1 cellular context compared by ENCODE assay signal in genomic region chr9:92293452-92294296, GRCh38.
TF ChIP-seq lines count a peak whose summit lies in the region.

IARS1 (minus strand) TSS chr9:92293697; CDS start chr9:92289419, 4,278 bp downstream.

TF ChIP-seq in HepG2, 621 proteins besides CTCF, POLR2A, EP300 and RAD21 (continued from another document and continues in another):
- TF ChIP-seq, protein P1, sequence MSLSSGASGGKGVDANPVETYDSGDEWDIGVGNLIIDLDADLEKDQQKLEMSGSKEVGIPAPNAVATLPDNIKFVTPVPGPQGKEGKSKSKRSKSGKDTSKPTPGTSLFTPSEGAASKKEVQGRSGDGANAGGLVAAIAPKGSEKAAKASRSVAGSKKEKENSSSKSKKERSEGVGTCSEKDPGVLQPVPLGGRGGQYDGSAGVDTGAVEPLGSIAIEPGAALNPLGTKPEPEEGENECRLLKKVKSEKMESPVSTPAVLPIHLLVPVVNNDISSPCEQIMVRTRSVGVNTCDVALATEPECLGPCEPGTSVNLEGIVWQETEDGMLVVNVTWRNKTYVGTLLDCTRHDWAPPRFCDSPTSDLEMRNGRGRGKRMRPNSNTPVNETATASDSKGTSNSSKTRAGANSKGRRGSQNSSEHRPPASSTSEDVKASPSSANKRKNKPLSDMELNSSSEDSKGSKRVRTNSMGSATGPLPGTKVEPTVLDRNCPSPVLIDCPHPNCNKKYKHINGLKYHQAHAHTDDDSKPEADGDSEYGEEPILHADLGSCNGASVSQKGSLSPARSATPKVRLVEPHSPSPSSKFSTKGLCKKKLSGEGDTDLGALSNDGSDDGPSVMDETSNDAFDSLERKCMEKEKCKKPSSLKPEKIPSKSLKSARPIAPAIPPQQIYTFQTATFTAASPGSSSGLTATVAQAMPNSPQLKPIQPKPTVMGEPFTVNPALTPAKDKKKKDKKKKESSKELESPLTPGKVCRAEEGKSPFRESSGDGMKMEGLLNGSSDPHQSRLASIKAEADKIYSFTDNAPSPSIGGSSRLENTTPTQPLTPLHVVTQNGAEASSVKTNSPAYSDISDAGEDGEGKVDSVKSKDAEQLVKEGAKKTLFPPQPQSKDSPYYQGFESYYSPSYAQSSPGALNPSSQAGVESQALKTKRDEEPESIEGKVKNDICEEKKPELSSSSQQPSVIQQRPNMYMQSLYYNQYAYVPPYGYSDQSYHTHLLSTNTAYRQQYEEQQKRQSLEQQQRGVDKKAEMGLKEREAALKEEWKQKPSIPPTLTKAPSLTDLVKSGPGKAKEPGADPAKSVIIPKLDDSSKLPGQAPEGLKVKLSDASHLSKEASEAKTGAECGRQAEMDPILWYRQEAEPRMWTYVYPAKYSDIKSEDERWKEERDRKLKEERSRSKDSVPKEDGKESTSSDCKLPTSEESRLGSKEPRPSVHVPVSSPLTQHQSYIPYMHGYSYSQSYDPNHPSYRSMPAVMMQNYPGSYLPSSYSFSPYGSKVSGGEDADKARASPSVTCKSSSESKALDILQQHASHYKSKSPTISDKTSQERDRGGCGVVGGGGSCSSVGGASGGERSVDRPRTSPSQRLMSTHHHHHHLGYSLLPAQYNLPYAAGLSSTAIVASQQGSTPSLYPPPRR (CRISPR knock-in tag; IDR thresholded peaks at IDR 0.05; ENCODE audit: borderline replicate concordance), result peak; percentile 70; the same call in 1 of the 2 replicates
- TF ChIP-seq KLF9 (CRISPR knock-in tag; IDR thresholded peaks at IDR 0.05; ENCODE audit: low read depth) (peak; percentile 72; the same call in 1 of the 2 replicates), ZEB1 (IDR thresholded peaks at IDR 0.05; ENCODE audit: insufficient replicate concordance, low read depth) (no peak), SNRNP70 (IDR thresholded peaks at IDR 0.05; ENCODE audit: low read depth, low read length) (no peak), ZNF550 (CRISPR knock-in tag; IDR thresholded peaks at IDR 0.05; ENCODE audit: borderline replicate concordance) (peak; percentile 89; the same call in 1 of the 2 replicates), PITX1 (CRISPR knock-in tag; IDR thresholded peaks at IDR 0.05) (peak; percentile 68), RERE (CRISPR knock-in tag; IDR thresholded peaks at IDR 0.05; ENCODE audit: low read depth) (no peak), ZNF333 (CRISPR knock-in tag; IDR thresholded peaks at IDR 0.05; ENCODE audit: borderline replicate concordance) (no peak; the same call in none of the 2 replicates), ZBTB49 (CRISPR knock-in tag; IDR thresholded peaks at IDR 0.05; ENCODE audit: borderline replicate concordance) (no peak), ZNF839 (CRISPR knock-in tag; IDR thresholded peaks at IDR 0.05; ENCODE audit: borderline replicate concordance) (0 out of 2 replicates have a peak, but pooled peaks have one; percentile 59), SNAPC2 (CRISPR knock-in tag; IDR thresholded peaks at IDR 0.05) (peak; percentile 96), CEBPB (IDR thresholded peaks at IDR 0.05; ENCODE audit: borderline replicate concordance, low read depth, low read length) (peak; percentile 99), ZNF253 (CRISPR knock-in tag; IDR thresholded peaks at IDR 0.05; ENCODE audit: borderline replicate concordance) (no peak; the same call in 1 of the 2 replicates), CENPBD1 (CRISPR knock-in tag; IDR thresholded peaks at IDR 0.05; ENCODE audit: borderline replicate concordance, low read depth) (0 out of 2 replicates have a peak, but pooled peaks have one; percentile 84), ARID4A (CRISPR knock-in tag; IDR thresholded peaks at IDR 0.05; ENCODE audit: borderline replicate concordance) (peak; percentile 99), POLR2AphosphoS2 (IDR thresholded peaks at IDR 0.05; ENCODE audit: low read depth, low read length) (no peak), ZFYVE20 (CRISPR knock-in tag; IDR thresholded peaks at IDR 0.05; ENCODE audit: borderline replicate concordance, low read depth) (no peak), ZNF143 (CRISPR knock-in tag; IDR thresholded peaks at IDR 0.05) (peak; percentile 76), CAMTA2 (CRISPR knock-in tag; IDR thresholded peaks at IDR 0.05; ENCODE audit: borderline replicate concordance) (0 out of 2 replicates have a peak, but pooled peaks have one; percentile 52), NCOA5 (CRISPR knock-in tag; IDR thresholded peaks at IDR 0.05) (0 out of 2 replicates have a peak, but pooled peaks have one; percentile 69), ZNF768 (CRISPR knock-in tag; IDR thresholded peaks at IDR 0.05) (peak; percentile 78; the same call in 1 of the 2 replicates), SP2 (CRISPR knock-in tag; IDR thresholded peaks at IDR 0.05) (no peak; the same call in 1 of the 2 replicates), TEF (CRISPR knock-in tag; IDR thresholded peaks at IDR 0.05) (peak; percentile 78; the same call in 1 of the 2 replicates), KLF16 (CRISPR knock-in tag; IDR thresholded peaks at IDR 0.05) (peak in 1 of 2 experiments; percentile 93; a peak in 2 of 4 replicates), ZNF20 (CRISPR knock-in tag; IDR thresholded peaks at IDR 0.05) (no peak), HIVEP1 (CRISPR knock-in tag; IDR thresholded peaks at IDR 0.05) (no peak), PRPF4 (IDR thresholded peaks at IDR 0.05; ENCODE audit: low read depth, low read length, poor library complexity, severe bottlenecking) (no peak), POLR2G (IDR thresholded peaks at IDR 0.05; ENCODE audit: low read depth, low read length) (peak; percentile 97), SIN3B (IDR thresholded peaks at IDR 0.05; ENCODE audit: low read length) (peak; percentile 77; the same call in 1 of the 2 replicates), FOXP1 (IDR thresholded peaks at IDR 0.05) (no peak), FOXP1 (CRISPR knock-in tag; IDR thresholded peaks at IDR 0.05) (0 out of 2 replicates have a peak, but pooled peaks have one; percentile 15), ZNF484 (CRISPR knock-in tag; IDR thresholded peaks at IDR 0.05; ENCODE audit: borderline replicate concordance, low read depth) (no peak), HNF4A (CRISPR knock-in tag; IDR thresholded peaks at IDR 0.05) (peak; percentile 44; the same call in 1 of the 2 replicates), HMG20A (CRISPR knock-in tag; IDR thresholded peaks at IDR 0.05; ENCODE audit: borderline replicate concordance) (peak; percentile 47; the same call in 1 of the 2 replicates), MIER3 (CRISPR knock-in tag; IDR thresholded peaks at IDR 0.05; ENCODE audit: borderline replicate concordance) (peak; percentile 97), NR2F2 (IDR thresholded peaks at IDR 0.05; ENCODE audit: borderline replicate concordance, low read depth) (peak; percentile 48; the same call in 1 of the 2 replicates), ELK4 (CRISPR knock-in tag; IDR thresholded peaks at IDR 0.05; ENCODE audit: borderline replicate concordance) (no peak), ASH2L (IDR thresholded peaks at IDR 0.05; ENCODE audit: insufficient read length, low read depth, low read length) (peak; percentile 97), ZNF205 (CRISPR knock-in tag; IDR thresholded peaks at IDR 0.05) (0 out of 2 replicates have a peak, but pooled peaks have one; percentile 41), ARHGAP35 (CRISPR knock-in tag; IDR thresholded peaks at IDR 0.05; ENCODE audit: borderline replicate concordance) (peak; percentile 93)
- TF ChIP-seq, protein P2, sequence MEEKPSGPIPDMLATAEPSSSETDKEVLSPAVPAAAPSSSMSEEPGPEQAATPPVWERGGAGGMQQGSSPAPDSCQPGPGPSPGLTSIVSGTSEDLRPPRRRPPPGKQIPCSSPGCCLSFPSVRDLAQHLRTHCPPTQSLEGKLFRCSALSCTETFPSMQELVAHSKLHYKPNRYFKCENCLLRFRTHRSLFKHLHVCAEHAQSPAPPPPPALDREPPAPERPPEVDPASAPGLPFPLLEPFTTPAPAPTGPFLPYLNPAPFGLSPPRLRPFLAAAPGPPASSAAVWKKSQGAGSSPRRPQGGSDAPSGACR (CRISPR knock-in tag; IDR thresholded peaks at IDR 0.05), result peak; percentile 88
